9 cellular contexts compared by ENCODE assay signal in genomic region chr12:46265734-46266133, GRCh38. TPM values are rescaled to one million over a fixed set of nuclear protein-coding genes. Genes with fewer than 3 reads are reported as not detected.
DNase-seq lines count a peak whose midpoint lies in the region; ATAC-seq and TF ChIP-seq lines count a peak whose summit lies in the region.
"Had no signal": no experiment of that assay in that cellular context is flagged by ENCODE, and none has a peak within 500 bp of the region (broad histone marks: within the 10 kb centered on the region; RNA-seq: fewer than 3 reads in every experiment).

No MANE protein-coding gene starts in this region.

- H3K27ac ChIP-seq in CD4-positive, alpha-beta memory T cell (ENCODE audit: low read depth, low read length): peak overlapping the region; percentile 95
- peak overlapping the region; percentile 98 for H3K27ac ChIP-seq in naive thymus-derived CD4-positive, alpha-beta T cell (ENCODE audit: low read depth, low read length)
- H3K27ac ChIP-seq in caudate nucleus (ENCODE audit: low read depth, low read length): no peak overlapping the region

- no peak overlapping the region for H3K4me3 Mint-ChIP-seq in CD4-positive, alpha-beta memory T cell
- no peak overlapping the region for H3K4me3 Mint-ChIP-seq in activated naive CD8-positive, alpha-beta T cell treated with anti-CD3 and anti-CD28 coated beads, Interleukin-2, amount 50 U/mL, for 24 hours
- no peak overlapping the region for H3K4me3 Mint-ChIP-seq in naive thymus-derived CD4-positive, alpha-beta T cell
- H3K4me3 Mint-ChIP-seq in stimulated activated effector memory CD8-positive, alpha-beta T cell treated with anti-CD3 and anti-CD28 coated beads, Interleukin-12 subunit alpha, Interleukin-12 subunit beta, amount 100 ng/mL, for 72 hours: no peak overlapping the region
- H3K4me3 Mint-ChIP-seq: natural killer cell had no signal

- peak overlapping the region; percentile 91 to 96 for H3K4me3 ChIP-seq in CD4-positive, alpha-beta memory T cell (ENCODE audit: low read length in 2 of 2)
- H3K4me3 ChIP-seq in naive thymus-derived CD4-positive, alpha-beta T cell (ENCODE audit: low read length): peak overlapping the region; percentile 93

- intact Hi-C loops in CD4-positive, alpha-beta memory T cell (cut with micrococcal nuclease): loop anchor here (5.0 kb wide), 1 partner anchor 947 kb away; no protein-coding TSS in a partner anchor
- intact Hi-C loops in naive thymus-derived CD4-positive, alpha-beta T cell (cut with micrococcal nuclease): loop anchor here (2.0 to 10.0 kb wide), 10 partner anchors 13 to 1442 kb away; partner anchors contain the start of genes ANO6 (in 1 of the 2), ARID2 (in 1 of the 2) and RPAP3 (in 1 of the 2)

- H3K9me3 Mint-ChIP-seq in CD4-positive, alpha-beta memory T cell: peaks cover 0 to 2% (median 0%) of the 10 kb centered on the region in 8 donors
- no peaks in the 10 kb centered on the region for H3K9me3 Mint-ChIP-seq in activated naive CD8-positive, alpha-beta T cell treated with anti-CD3 and anti-CD28 coated beads, Interleukin-2, amount 50 U/mL, for 24 hours
- H3K9me3 Mint-ChIP-seq in naive thymus-derived CD4-positive, alpha-beta T cell: peaks cover 0 to 3% (median 0%) of the 10 kb centered on the region in 11 donors
- no peaks in the 10 kb centered on the region for H3K9me3 Mint-ChIP-seq in stimulated activated effector memory CD8-positive, alpha-beta T cell treated with anti-CD3 and anti-CD28 coated beads, Interleukin-12 subunit alpha, Interleukin-12 subunit beta, amount 100 ng/mL, for 72 hours
- H3K9me3 Mint-ChIP-seq: natural killer cell had no signal

- no peaks in the 10 kb centered on the region for H3K27me3 Mint-ChIP-seq in CD4-positive, alpha-beta memory T cell
- H3K27me3 Mint-ChIP-seq in activated naive CD8-positive, alpha-beta T cell treated with anti-CD3 and anti-CD28 coated beads, Interleukin-2, amount 50 U/mL, for 24 hours: no peaks in the 10 kb centered on the region
- H3K27me3 Mint-ChIP-seq in naive thymus-derived CD4-positive, alpha-beta T cell: no peaks in the 10 kb centered on the region

- TF ChIP-seq POLR2A in GM19193 (IDR thresholded peaks at IDR 0.05; ENCODE audit: extremely low read depth, insufficient read depth, insufficient read length): peak; percentile 33

- no peak for DNase-seq in CD4-positive, alpha-beta memory T cell
- peak; percentile 34 for DNase-seq in activated naive CD8-positive, alpha-beta T cell treated with anti-CD3 and anti-CD28 coated beads, Interleukin-2, amount 50 U/mL, for 24 hours
- peak in 1 of 9 donors; percentile 36 for DNase-seq in naive thymus-derived CD4-positive, alpha-beta T cell
- DNase-seq in AG08396 (ENCODE audit: low spot score): no peak
- DNase-seq in stimulated activated effector memory CD8-positive, alpha-beta T cell treated with anti-CD3 and anti-CD28 coated beads, Interleukin-12 subunit alpha, Interleukin-12 subunit beta, amount 100 ng/mL, for 72 hours (ENCODE audit: low spot score in 2 of 2): no peak
- DNase-seq in NCI-H226: no peak
- no peak for DNase-seq in caudate nucleus (lab: John Stamatoyannopoulos, UW)
- DNase-seq: natural killer cell had no signal

- H3K36me3 ChIP-seq in CD4-positive, alpha-beta memory T cell (ENCODE audit: insufficient read depth, low read length): no peaks in the 10 kb centered on the region
- H3K36me3 ChIP-seq in naive thymus-derived CD4-positive, alpha-beta T cell (ENCODE audit: control insufficient read depth in 2 of 3, insufficient read depth in 3 of 3, low read length in 3 of 3): peaks cover 0 to 26% (median 0%) of the 10 kb centered on the region in 3 experiments

- CTCF ChIA-PET in CD4-positive, alpha-beta memory T cell (lab: Charles Lee; ENCODE audit: partially characterized antibody): interaction anchor here (1.2 to 1.5 kb wide), 2 partner anchors 48 to 89 kb away, joined by 3 to 7 read pairs; no protein-coding TSS in a partner anchor
- CTCF ChIA-PET in naive thymus-derived CD4-positive, alpha-beta T cell (lab: Charles Lee): interaction anchor here (1.5 to 1.6 kb wide), 3 partner anchors 10 to 56 kb away, joined by 3 to 7 read pairs (median 4); no protein-coding TSS in a partner anchor

- no peak for ATAC-seq in activated naive CD8-positive, alpha-beta T cell treated with anti-CD3 and anti-CD28 coated beads, Interleukin-2, amount 50 U/mL, for 24 hours
- no peak for ATAC-seq in naive thymus-derived CD4-positive, alpha-beta T cell
- no peak for ATAC-seq in stimulated activated effector memory CD8-positive, alpha-beta T cell treated with anti-CD3 and anti-CD28 coated beads, Interleukin-12 subunit alpha, Interleukin-12 subunit beta, amount 100 ng/mL, for 72 hours

- POLR2A ChIA-PET in CD4-positive, alpha-beta memory T cell (lab: Charles Lee; ENCODE audit: partially characterized antibody): interaction anchor here (0.9 to 2.3 kb wide), 12 partner anchors 27 to 106 kb away, joined by 3 to 79 read pairs (median 4); no protein-coding TSS in a partner anchor
- POLR2A ChIA-PET in naive thymus-derived CD4-positive, alpha-beta T cell (lab: Charles Lee): interaction anchor here (0.8 to 6.0 kb wide), 15 partner anchors 9 to 113 kb away, joined by 3 to 31 read pairs (median 5); no protein-coding TSS in a partner anchor

- H3K27me3 ChIP-seq in CD4-positive, alpha-beta memory T cell (ENCODE audit: insufficient read depth, low read length): no peaks in the 10 kb centered on the region
- H3K27me3 ChIP-seq in naive thymus-derived CD4-positive, alpha-beta T cell (ENCODE audit: control insufficient read depth in 2 of 2, insufficient read depth in 2 of 2, low read length in 2 of 2): no peaks in the 10 kb centered on the region

- H3K27ac Mint-ChIP-seq in CD4-positive, alpha-beta memory T cell: no peak overlapping the region
- no peak overlapping the region for H3K27ac Mint-ChIP-seq in activated naive CD8-positive, alpha-beta T cell treated with anti-CD3 and anti-CD28 coated beads, Interleukin-2, amount 50 U/mL, for 24 hours
- H3K27ac Mint-ChIP-seq in naive thymus-derived CD4-positive, alpha-beta T cell: no peak overlapping the region
- H3K27ac Mint-ChIP-seq in stimulated activated effector memory CD8-positive, alpha-beta T cell treated with anti-CD3 and anti-CD28 coated beads, Interleukin-12 subunit alpha, Interleukin-12 subunit beta, amount 100 ng/mL, for 72 hours: no peak overlapping the region
- H3K27ac Mint-ChIP-seq: natural killer cell had no signal

- peaks cover 72% of the 10 kb centered on the region for H3K4me1 ChIP-seq in CD4-positive, alpha-beta memory T cell (ENCODE audit: insufficient read depth, low read length)
- H3K4me1 ChIP-seq in naive thymus-derived CD4-positive, alpha-beta T cell (ENCODE audit: control insufficient read depth in 2 of 2, insufficient read depth in 2 of 2, low read length in 2 of 2): peaks cover 58 to 61% of the 10 kb centered on the region in 2 donors

- H3K36me3 Mint-ChIP-seq in CD4-positive, alpha-beta memory T cell: peaks cover 5 to 30% of the 10 kb centered on the region in 2 donors
- H3K36me3 Mint-ChIP-seq in activated naive CD8-positive, alpha-beta T cell treated with anti-CD3 and anti-CD28 coated beads, Interleukin-2, amount 50 U/mL, for 24 hours (ENCODE audit: low read depth): peaks cover 36% of the 10 kb centered on the region
- H3K36me3 Mint-ChIP-seq in naive thymus-derived CD4-positive, alpha-beta T cell: peaks cover 0 to 19% (median 5%) of the 10 kb centered on the region in 5 donors
- H3K36me3 Mint-ChIP-seq in stimulated activated effector memory CD8-positive, alpha-beta T cell treated with anti-CD3 and anti-CD28 coated beads, Interleukin-12 subunit alpha, Interleukin-12 subunit beta, amount 100 ng/mL, for 72 hours: no peaks in the 10 kb centered on the region
- H3K36me3 Mint-ChIP-seq: natural killer cell had no signal

- peaks cover 23 to 26% (median 24%) of the 10 kb centered on the region in 4 donors for H3K4me1 Mint-ChIP-seq in CD4-positive, alpha-beta memory T cell
- H3K4me1 Mint-ChIP-seq in activated naive CD8-positive, alpha-beta T cell treated with anti-CD3 and anti-CD28 coated beads, Interleukin-2, amount 50 U/mL, for 24 hours: peaks cover 26% of the 10 kb centered on the region
- peaks cover 7 to 28% (median 9%) of the 10 kb centered on the region in 7 donors for H3K4me1 Mint-ChIP-seq in naive thymus-derived CD4-positive, alpha-beta T cell
- peaks cover 7% of the 10 kb centered on the region for H3K4me1 Mint-ChIP-seq in stimulated activated effector memory CD8-positive, alpha-beta T cell treated with anti-CD3 and anti-CD28 coated beads, Interleukin-12 subunit alpha, Interleukin-12 subunit beta, amount 100 ng/mL, for 72 hours

- no peaks in the 10 kb centered on the region for H3K9me3 ChIP-seq in CD4-positive, alpha-beta memory T cell (ENCODE audit: control insufficient read depth in 1 of 2, low read length in 2 of 2)
- no peaks in the 10 kb centered on the region for H3K9me3 ChIP-seq in naive thymus-derived CD4-positive, alpha-beta T cell (ENCODE audit: control insufficient read depth in 2 of 3, low read length in 3 of 3)

RNA-seq across cellular contexts. Expression of gene SLC38A1, which starts 3.1 kb away (rescaled TPM):
- 100 to 1,000 TPM; 265 to 272 TPM for total RNA-seq in CD4-positive, alpha-beta memory T cell
- polyA plus RNA-seq in CD4-positive, alpha-beta memory T cell: 100 to 1,000 TPM; 230 to 307 TPM
- 100 to 1,000 TPM; 172 to 283 (median 249) TPM for total RNA-seq in naive thymus-derived CD4-positive, alpha-beta T cell
- polyA plus RNA-seq in naive thymus-derived CD4-positive, alpha-beta T cell: 100 to 1,000 TPM; 235 to 263 TPM
